21 cellular contexts compared by ENCODE assay signal in the genomic region with DNA sequence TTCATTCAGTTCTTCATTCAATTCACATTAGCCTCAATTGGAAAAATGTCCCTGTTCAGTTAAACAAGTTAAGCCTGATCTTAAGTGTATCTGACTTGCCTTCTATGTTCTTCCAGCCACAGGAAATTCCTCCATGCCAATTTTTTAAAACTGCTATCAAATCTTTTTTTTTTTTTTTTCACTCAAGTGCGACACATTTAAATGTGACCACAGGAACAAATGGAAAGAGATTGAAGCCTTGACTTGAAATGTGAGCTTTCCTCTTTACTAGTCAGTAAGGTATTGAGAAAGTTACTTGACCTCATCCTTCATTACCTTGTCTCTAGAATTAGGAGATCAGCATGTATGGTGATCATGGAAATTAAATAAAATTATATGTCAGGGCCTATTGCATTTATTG.
"Had no signal": no experiment of that assay in that cellular context is flagged by ENCODE, and none has a peak within 500 bp of the region (broad histone marks: within the 10 kb centered on the region; RNA-seq: fewer than 3 reads in every experiment).

No MANE protein-coding gene starts in this region.

- ATAC-seq: activated T-cell treated with anti-CD3 and anti-CD28 coated beads, Interleukin-2, amount 50 U/mL, for 4 hours; natural killer cell; pancreas; psoas muscle; right cardiac atrium; stimulated activated naive CD8-positive, alpha-beta T cell treated with anti-CD3 and anti-CD28 coated beads, Interleukin-15, Interleukin-2, amounts not matched to agents 100 U/mL and 50 U/mL, for 24 hours had no signal

- H3K36me3 Mint-ChIP-seq: activated naive CD8-positive, alpha-beta T cell treated with anti-CD3 and anti-CD28 coated beads for 36 hours; natural killer cell had no signal

- DNase-seq: activated CD4-positive, alpha-beta T cell treated with anti-CD3 and anti-CD28 coated beads for 4 hours; activated CD4-positive, alpha-beta T cell treated with anti-CD3 and anti-CD28 coated beads, Interleukin-2, amount 50 U/mL, for 48 hours; activated CD4-positive, CD25-positive, alpha-beta regulatory T cell; activated CD8-positive, alpha-beta memory T cell treated with anti-CD3 and anti-CD28 coated beads, Interleukin-2, amount 50 U/mL, for 48 hours; activated naive CD4-positive, alpha-beta T cell treated with Interleukin-2 at 50 U/mL for 16 hours; activated naive CD8-positive, alpha-beta T cell treated with anti-CD3 and anti-CD28 coated beads for 36 hours; activated T-cell treated with anti-CD3 and anti-CD28 coated beads, Interleukin-2, amount 50 U/mL, for 4 hours; amygdala; cerebellar nuclear complex; cortex of kidney; endodermal cell; midbrain; natural killer cell; pancreas; psoas muscle; right cardiac atrium; stimulated activated CD4-positive, alpha-beta T cell treated with anti-CD3 and anti-CD28 coated beads, Interleukin-4, amount 100 ng/mL, for 24 hours; stimulated activated naive CD8-positive, alpha-beta T cell treated with anti-CD3 and anti-CD28 coated beads, Interleukin-15, Interleukin-2, amounts not matched to agents 100 U/mL and 50 U/mL, for 24 hours; tibial artery had no signal

- H3K4me1 Mint-ChIP-seq: endodermal cell had no signal

- H3K4me3 ChIP-seq: pancreas, psoas muscle, tibial artery had no signal

- H3K4me3 Mint-ChIP-seq: activated naive CD8-positive, alpha-beta T cell treated with anti-CD3 and anti-CD28 coated beads for 36 hours; activated T-cell treated with anti-CD3 and anti-CD28 coated beads, Interleukin-2, amount 50 U/mL, for 4 hours; endodermal cell; natural killer cell had no signal

- H3K4me1 ChIP-seq: pancreas, psoas muscle had no signal

- H3K36me3 ChIP-seq: neutrophil, pancreas, tibial artery had no signal

- H3K27me3 ChIP-seq: neutrophil, pancreas, tibial artery had no signal

- H3K27ac ChIP-seq: epithelial cell of prostate, neutrophil, pancreas, psoas muscle, tibial artery had no signal

- H3K27ac Mint-ChIP-seq: activated naive CD8-positive, alpha-beta T cell treated with anti-CD3 and anti-CD28 coated beads for 36 hours; endodermal cell; natural killer cell had no signal

- H3K9me3 ChIP-seq: neutrophil, pancreas, psoas muscle, tibial artery had no signal
